Comparison of ENCODE assay signal across 2 cellular contexts in genomic region chr4:186166852-186167512, GRCh38.
TF ChIP-seq lines count a peak whose summit lies in the region.

No MANE protein-coding gene starts in this region.

TF ChIP-seq in K562, 482 proteins besides CTCF, POLR2A, EP300 and RAD21 (continued from another document):
- TF ChIP-seq BMI1 (IDR thresholded peaks at IDR 0.05; ENCODE audit: low read length) (no peak), STAG1 (CRISPR knock-in tag; IDR thresholded peaks at IDR 0.05; ENCODE audit: borderline replicate concordance) (no peak), C11orf30 (IDR thresholded peaks at IDR 0.05; ENCODE audit: low read depth) (0 out of 2 replicates have a peak, but pooled peaks have one; percentile 8), TSC22D4 (tag; IDR thresholded peaks at IDR 0.05) (no peak), GTF3C2 (IDR thresholded peaks at IDR 0.05; ENCODE audit: borderline replicate concordance, extremely low read depth, insufficient read length) (no peak), ZBTB34 (CRISPR knock-in tag; IDR thresholded peaks at IDR 0.05) (no peak), ZNF583 (CRISPR knock-in tag; IDR thresholded peaks at IDR 0.05) (no peak), ZNF609 (CRISPR knock-in tag; IDR thresholded peaks at IDR 0.05; ENCODE audit: borderline replicate concordance) (no peak)
TF ChIP-seq in K562: peak in this region for 2.

TF ChIP-seq in liver, 16 proteins besides CTCF, POLR2A, EP300 and RAD21 (continued from another document):
- TF ChIP-seq TAF1 (conservative IDR thresholded peaks at IDR 0.05) (no peak), ZBTB33 (IDR thresholded peaks at IDR 0.05) (peak; percentile 68), GABPA (IDR thresholded peaks at IDR 0.05 in 1 of 2, conservative IDR thresholded peaks at IDR 0.05 in 1 of 2) (no peak), EGR1 (IDR thresholded peaks at IDR 0.05; ENCODE audit: low read depth in 2 of 2) (no peak), HNF4A (conservative IDR thresholded peaks at IDR 0.05) (peak; percentile 88 to 89), SP1 (IDR thresholded peaks at IDR 0.05) (peak; percentile 88), HNF4G (IDR thresholded peaks at IDR 0.05) (peak; percentile 39), RXRA (IDR thresholded peaks at IDR 0.05) (peak; percentile 97), YY1 (IDR thresholded peaks at IDR 0.05) (peak; percentile 68), FOXA1 (IDR thresholded peaks at IDR 0.05) (peak; percentile 90), REST (IDR thresholded peaks at IDR 0.05) (peak; percentile 79), JUND (IDR thresholded peaks at IDR 0.05) (peak; percentile 82 to 95), ATF3 (IDR thresholded peaks at IDR 0.05) (peak; percentile 60), NR2F2 (IDR thresholded peaks at IDR 0.05) (peak; percentile 56), FOXA2 (IDR thresholded peaks at IDR 0.05) (peak; percentile 93)
